ENCODE assay signal across 14 cellular contexts in genomic region chr10:114491419-114491818, GRCh38.
A peak's percentile ranks its signal among the peaks of the same experiment; 100 is the strongest.
DNase-seq lines count a peak whose midpoint lies in the region; ATAC-seq, FAIRE-seq and TF ChIP-seq lines count a peak whose summit lies in the region.
"Had no signal": no experiment of that assay in that cellular context is flagged by ENCODE, and none has a peak within 500 bp of the region (broad histone marks: within the 10 kb centered on the region; RNA-seq: fewer than 3 reads in every experiment).

No MANE protein-coding gene starts in this region.

- ATAC-seq in HepG2: no peak
- no peak for ATAC-seq in right lobe of liver
- no peak for ATAC-seq in HG03469 (IDR thresholded peaks at IDR 0.05; ENCODE audit: unreplicated experiment)
- ATAC-seq in GM21717 (IDR thresholded peaks at IDR 0.05; ENCODE audit: unreplicated experiment): no peak
- no peak for ATAC-seq in effector memory CD8-positive, alpha-beta T cell (replicated peaks)

- H3K27ac ChIP-seq in HepG2 (ENCODE audit: extremely low read length, insufficient read depth, low read length): peak overlapping the region; percentile 56
- H3K27ac ChIP-seq in right lobe of liver: no peak overlapping the region
- peak overlapping the region; percentile 63 for H3K27ac ChIP-seq in keratinocyte (ENCODE audit: control insufficient read depth, insufficient read depth, low read length)
- H3K27ac ChIP-seq in prostate gland: no peak overlapping the region
- H3K27ac ChIP-seq: epithelial cell of prostate had no signal

- H3K36me3 ChIP-seq in HepG2 (replicated peaks in 1 of 2; ENCODE audit: control insufficient read depth in 1 of 2, insufficient read depth in 2 of 2, low read length in 2 of 2): peaks cover 11 to 27% of the 10 kb centered on the region in 2 experiments
- H3K36me3 ChIP-seq in right lobe of liver: peaks cover 0 to 36% (median 3%) of the 10 kb centered on the region in 4 donors
- H3K36me3 ChIP-seq in bronchial epithelial cell (ENCODE audit: control insufficient read depth, insufficient read depth, low read length): peaks cover 19% of the 10 kb centered on the region
- H3K36me3 ChIP-seq in keratinocyte (ENCODE audit: control insufficient read depth in 2 of 2, extremely low read depth in 1 of 2, insufficient read depth in 2 of 2, low read length in 2 of 2): peaks cover 0 to 6% of the 10 kb centered on the region in 2 experiments
- H3K36me3 ChIP-seq in prostate gland: no peaks in the 10 kb centered on the region

- H3K9me1 ChIP-seq in keratinocyte (ENCODE audit: control insufficient read depth, extremely low read depth, insufficient read depth, low read length): peaks cover 3% of the 10 kb centered on the region

- CTCF ChIA-PET in HepG2 (lab: Yijun Ruan, JAX; ENCODE audit: low intra/inter-chr PET ratio, low total read pairs): no interaction called here

- no peak overlapping the region for H3K9ac ChIP-seq in HepG2 (ENCODE audit: insufficient read depth, low read depth, low read length)
- H3K9ac ChIP-seq in keratinocyte (ENCODE audit: control insufficient read depth, extremely low read depth, insufficient read depth, low read length): peak overlapping the region; percentile 6

- H3K4me1 ChIP-seq in HepG2 (ENCODE audit: insufficient read depth, low read length): peaks cover 72% of the 10 kb centered on the region
- no peaks in the 10 kb centered on the region for H3K4me1 ChIP-seq in right lobe of liver
- peaks cover 36% of the 10 kb centered on the region for H3K4me1 ChIP-seq in keratinocyte (ENCODE audit: control insufficient read depth, extremely low read depth, insufficient read depth, low read length)
- no peaks in the 10 kb centered on the region for H3K4me1 ChIP-seq in prostate gland (replicated peaks)

- H3K4me1 Mint-ChIP-seq in effector memory CD8-positive, alpha-beta T cell (ENCODE audit: low read depth in 2 of 2): peaks cover 24 to 37% of the 10 kb centered on the region in 2 donors

- TF ChIP-seq POLR2A in HepG2 (IDR thresholded peaks at IDR 0.05; ENCODE audit: insufficient read depth in 1 of 2, low read depth in 2 of 2, low read length in 2 of 2) (no peak), right lobe of liver (IDR thresholded peaks at IDR 0.05) (no peak), prostate gland (IDR thresholded peaks at IDR 0.05) (no peak)

- TF ChIP-seq CTCF in HepG2 (CRISPR knock-in tag; IDR thresholded peaks at IDR 0.05): no peak
- TF ChIP-seq CTCF in right lobe of liver (IDR thresholded peaks at IDR 0.05): no peak
- no peak for TF ChIP-seq CTCF in bronchial epithelial cell (IDR thresholded peaks at IDR 0.05; ENCODE audit: insufficient read depth, low read length, severe bottlenecking)
- no peak for TF ChIP-seq CTCF in keratinocyte (optimal IDR thresholded peaks at IDR 0.05 in 1 of 3, IDR thresholded peaks at IDR 0.05 in 1 of 3, conservative IDR thresholded peaks at IDR 0.05 in 1 of 3; ENCODE audit: extremely low read depth in 1 of 3, insufficient read depth in 2 of 3, low read length in 3 of 3)
- no peak for TF ChIP-seq CTCF in prostate gland (IDR thresholded peaks at IDR 0.05)

- no peak for DNase-seq in HepG2 (ENCODE audit: low spot score)
- no peak for DNase-seq in right lobe of liver
- peak; percentile 40 for DNase-seq in bronchial epithelial cell (ENCODE audit: low read depth)
- DNase-seq in keratinocyte (ENCODE audit: low read depth, low spot score): no peak
- no peak for DNase-seq in prostate gland (ENCODE audit: low spot score)
- no peak for DNase-seq in effector memory CD8-positive, alpha-beta T cell
- DNase-seq: NCI-H1105, NCI-H526 had no signal

- no peak for FAIRE-seq in HepG2 (lab: Jason Lieb, UNC)
- no peak for FAIRE-seq in bronchial epithelial cell (lab: Jason Lieb, UNC)
- no peak for FAIRE-seq in keratinocyte (lab: Jason Lieb, UNC)
- FAIRE-seq: RCC 7860, urothelium cell line had no signal

- dilution Hi-C loops in keratinocyte (cut with MboI; ENCODE audit: extremely low pct_ligation_motif_present, low sequenced_read_pairs): no loop called here

- no peak overlapping the region for H3K4me3 ChIP-seq in HepG2 (replicated peaks in 1 of 3; ENCODE audit: insufficient read depth in 1 of 3, low read depth in 2 of 3, low read length in 3 of 3)
- H3K4me3 ChIP-seq in right lobe of liver: no peak overlapping the region
- H3K4me3 ChIP-seq in bronchial epithelial cell (ENCODE audit: low read depth, low read length): no peak overlapping the region
- H3K4me3 ChIP-seq in keratinocyte (ENCODE audit: control insufficient read depth in 2 of 3, extremely low read depth in 1 of 3, insufficient read depth in 2 of 3, low read depth in 1 of 3, low read length in 3 of 3): peak overlapping the region in 1 of 3 experiments; percentile 23
- no peak overlapping the region for H3K4me3 ChIP-seq in prostate gland

- no peaks in the 10 kb centered on the region for H3K27me3 Mint-ChIP-seq in effector memory CD8-positive, alpha-beta T cell

- no peaks in the 10 kb centered on the region for H3K27me3 ChIP-seq in HepG2 (ENCODE audit: control insufficient read depth in 1 of 2, insufficient read depth in 2 of 2, low read length in 2 of 2)
- no peaks in the 10 kb centered on the region for H3K27me3 ChIP-seq in right lobe of liver
- H3K27me3 ChIP-seq in bronchial epithelial cell (ENCODE audit: control insufficient read depth, insufficient read depth, low read length): no peaks in the 10 kb centered on the region
- no peaks in the 10 kb centered on the region for H3K27me3 ChIP-seq in keratinocyte (ENCODE audit: control insufficient read depth, extremely low read depth, insufficient read depth, low read length)
- no peaks in the 10 kb centered on the region for H3K27me3 ChIP-seq in prostate gland (replicated peaks; ENCODE audit: insufficient read depth)

- WGBS in HepG2 (ENCODE audit: low lambda C conversion rate): 95% methylated on average over 3 of the region's 3 CpGs
- WGBS in right lobe of liver (ENCODE audit: insufficient coverage, low coverage, low lambda C conversion rate, missing lambda C conversion rate): 92% methylated on average over 3 of the region's 3 CpGs
- WGBS in prostate gland: 57% methylated on average over 3 of the region's 3 CpGs

- POLR2A ChIA-PET in HepG2 (lab: Yijun Ruan, JAX): interaction anchor here (1.9 kb wide), 1 partner anchor 27 kb away, joined by 5 read pairs; no protein-coding TSS in a partner anchor

- H3K9me3 ChIP-seq in HepG2 (ENCODE audit: low read length): no peaks in the 10 kb centered on the region
- no peaks in the 10 kb centered on the region for H3K9me3 ChIP-seq in right lobe of liver
- H3K9me3 ChIP-seq in keratinocyte (ENCODE audit: control insufficient read depth, low read depth, low read length): no peaks in the 10 kb centered on the region
- no peaks in the 10 kb centered on the region for H3K9me3 ChIP-seq in prostate gland

- intact Hi-C loops in HepG2 (cut with micrococcal nuclease; ENCODE audit: unreplicated experiment): no loop called here
- intact Hi-C loops in right lobe of liver (cut with DNase I): no loop called here
- intact Hi-C loops in prostate gland (cut with DNase I): no loop called here

- H3K27ac Mint-ChIP-seq in effector memory CD8-positive, alpha-beta T cell: no peak overlapping the region

- H3K4me3 Mint-ChIP-seq in effector memory CD8-positive, alpha-beta T cell: no peak overlapping the region
- H3K4me3 Mint-ChIP-seq: T-helper 1 cell treated with Interleukin-12 subunit alpha and Interleukin-12 subunit beta and Interleukin-4 antibody, amounts not matched to agents 30 μg/mL and 1 μg/mL, for 36 hours had no signal

- H3K79me2 ChIP-seq in HepG2 (ENCODE audit: insufficient read depth, low read length) (peaks cover 53% of the 10 kb centered on the region), keratinocyte (ENCODE audit: control insufficient read depth, insufficient read depth, low read length) (peaks cover 2% of the 10 kb centered on the region)

- TF ChIP-seq RAD21 in HepG2 (CRISPR knock-in tag; IDR thresholded peaks at IDR 0.05): no peak

- H3K9me3 Mint-ChIP-seq in effector memory CD8-positive, alpha-beta T cell: no peaks in the 10 kb centered on the region
- H3K9me3 Mint-ChIP-seq: T-helper 1 cell treated with Interleukin-12 subunit alpha and Interleukin-12 subunit beta and Interleukin-4 antibody, amounts not matched to agents 30 μg/mL and 1 μg/mL, for 36 hours had no signal

- H4K20me1 ChIP-seq in HepG2 (ENCODE audit: insufficient read depth, low read length) (no peaks in the 10 kb centered on the region), keratinocyte (ENCODE audit: control insufficient read depth, extremely low read depth, insufficient read depth, low read length) (no peaks in the 10 kb centered on the region)

- H3K4me2 ChIP-seq in HepG2 (ENCODE audit: low read depth, low read length) (no peak overlapping the region), keratinocyte (ENCODE audit: control insufficient read depth, extremely low read depth, insufficient read depth, low read depth, low read length) (peak overlapping the region; percentile 74)

- H2AFZ ChIP-seq in HepG2 (ENCODE audit: low read length): no peak overlapping the region
- H2AFZ ChIP-seq in keratinocyte (ENCODE audit: control insufficient read depth, low read length): no peak overlapping the region

- peaks cover 12% of the 10 kb centered on the region for H3K36me3 Mint-ChIP-seq in effector memory CD8-positive, alpha-beta T cell (ENCODE audit: insufficient read depth)

- BruUV-seq in HepG2 (replicated peaks; lab: Mats Ljungman, UMichigan): no TSS peak

- in situ Hi-C loops in HepG2 (cut with HindIII; ENCODE audit: extremely low pct_ligation_motif_present, low pct_unique_long_range_greater_than_20kb): no loop called here

- TF ChIP-seq EP300 in HepG2 (IDR thresholded peaks at IDR 0.05; ENCODE audit: low read depth in 2 of 2, low read length in 2 of 2) (no peak), HepG2 (CRISPR knock-in tag; IDR thresholded peaks at IDR 0.05; ENCODE audit: borderline replicate concordance) (no peak)

TF ChIP-seq in HepG2, 621 proteins besides CTCF, POLR2A, EP300 and RAD21 (continues in another document):
- TF ChIP-seq ZNF260 (CRISPR knock-in tag; IDR thresholded peaks at IDR 0.05; ENCODE audit: borderline replicate concordance, low read depth) (no peak), ZNF263 (CRISPR knock-in tag; IDR thresholded peaks at IDR 0.05) (no peak), ZNF572 (CRISPR knock-in tag; IDR thresholded peaks at IDR 0.05) (no peak), KLF12 (CRISPR knock-in tag; IDR thresholded peaks at IDR 0.05; ENCODE audit: borderline replicate concordance) (no peak), YEATS2 (CRISPR knock-in tag; IDR thresholded peaks at IDR 0.05; ENCODE audit: borderline replicate concordance) (no peak), ZNF546 (CRISPR knock-in tag; conservative IDR thresholded peaks at IDR 0.05) (no peak), ZMYM3 (CRISPR knock-in tag; IDR thresholded peaks at IDR 0.05) (no peak), ZNF570 (CRISPR knock-in tag; IDR thresholded peaks at IDR 0.05; ENCODE audit: borderline replicate concordance) (no peak), ZMAT5 (CRISPR knock-in tag; IDR thresholded peaks at IDR 0.05; ENCODE audit: borderline replicate concordance, low read depth) (no peak), ZBTB3 (CRISPR knock-in tag; IDR thresholded peaks at IDR 0.05; ENCODE audit: borderline replicate concordance, low read depth) (no peak), MED1 (CRISPR knock-in tag; IDR thresholded peaks at IDR 0.05) (no peak)

Comparison
In these comparisons a context has a peak if more than half of its experiments do, and no peak if none do; other contexts are left out.
1. H3K27ac ChIP-seq: peak in HepG2 (single experiment) and keratinocyte (single experiment); none in right lobe of liver (0 of 3) and prostate gland (0 of 2).